Comparison of ENCODE assay signal across 14 cellular contexts in the genomic region with DNA sequence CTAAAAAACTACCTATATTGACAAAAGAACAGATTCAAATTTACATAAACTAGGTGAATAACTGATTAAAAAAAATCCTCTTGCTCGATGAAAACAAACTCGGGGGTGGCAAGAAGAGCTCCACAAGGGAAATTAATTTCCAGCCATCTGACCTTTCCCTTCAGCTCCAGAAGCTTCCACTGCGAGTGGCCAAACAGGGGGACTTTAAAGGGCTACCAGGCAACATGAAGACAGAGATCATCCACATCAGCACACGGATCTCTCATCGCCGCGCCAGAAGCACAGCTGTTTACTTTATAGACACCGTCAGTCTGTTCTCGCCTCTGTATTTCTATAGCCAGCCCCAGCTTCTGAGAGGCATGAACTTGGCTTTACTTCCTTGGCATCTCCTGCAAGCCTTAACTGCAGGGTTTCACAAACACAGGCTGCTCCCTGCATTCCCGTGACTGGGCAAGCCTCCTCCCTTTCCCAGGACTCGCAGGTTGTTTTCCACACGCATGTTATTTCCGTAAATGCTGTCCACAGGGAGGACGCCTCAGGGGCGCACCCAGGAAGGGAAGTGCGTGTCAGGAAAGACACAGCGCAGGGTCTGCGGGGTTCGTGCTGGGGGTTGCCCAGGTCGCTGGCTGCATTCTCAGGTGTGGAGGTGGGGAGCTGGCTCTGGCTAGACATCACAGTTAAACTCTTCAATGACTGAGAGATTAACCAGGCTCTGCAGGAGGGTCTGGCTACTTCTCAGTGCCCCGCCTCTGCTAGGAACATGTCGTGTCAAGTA.
DNase-seq lines count a peak whose midpoint lies in the region; ATAC-seq and TF ChIP-seq lines count a peak whose summit lies in the region.
"Had no signal": no experiment of that assay in that cellular context is flagged by ENCODE, and none has a peak within 500 bp of the region (broad histone marks: within the 10 kb centered on the region; RNA-seq: fewer than 3 reads in every experiment).

No MANE protein-coding gene starts in this region.

- peak overlapping the region; percentile 86 for H3K27ac ChIP-seq in epithelial cell of prostate

- H3K27ac Mint-ChIP-seq in activated CD8-positive, alpha-beta memory T cell treated with anti-CD3 and anti-CD28 coated beads, Interleukin-2, amount 10 ng/mL, durations not matched to agents 7 days and 5 days, result no peak overlapping the region
- H3K27ac Mint-ChIP-seq in osteocyte (ENCODE audit: unreplicated experiment), result peak overlapping the region; percentile 78

- no peaks in the 10 kb centered on the region for H3K36me3 Mint-ChIP-seq in activated CD8-positive, alpha-beta memory T cell treated with anti-CD3 and anti-CD28 coated beads, Interleukin-2, amount 10 ng/mL, durations not matched to agents 7 days and 5 days
- H3K36me3 Mint-ChIP-seq in osteocyte (ENCODE audit: unreplicated experiment), result peaks cover 22% of the 10 kb centered on the region

- CTCF ChIA-PET in activated CD8-positive, alpha-beta memory T cell treated with anti-CD3 and anti-CD28 coated beads, Interleukin-2, amount 10 ng/mL, durations not matched to agents 7 days and 5 days (lab: Charles Lee), result no interaction called here

- no peak overlapping the region for H3K4me3 Mint-ChIP-seq in activated CD8-positive, alpha-beta memory T cell treated with anti-CD3 and anti-CD28 coated beads, Interleukin-2, amount 10 ng/mL, durations not matched to agents 7 days and 5 days
- no peak overlapping the region for H3K4me3 Mint-ChIP-seq in osteocyte (ENCODE audit: unreplicated experiment)

- peak; percentile 39 for DNase-seq in activated CD8-positive, alpha-beta memory T cell treated with anti-CD3 and anti-CD28 coated beads, Interleukin-2, amount 10 ng/mL, durations not matched to agents 7 days and 5 days
- DNase-seq in activated CD8-positive, alpha-beta memory T cell treated with anti-CD3 and anti-CD28 coated beads, Interleukin-2, amount 50 U/mL, for 48 hours, result no peak
- DNase-seq in epithelial cell of prostate (ENCODE audit: low read depth, low spot score) (peak; percentile 66), osteocyte (ENCODE audit: extremely low spot score, unreplicated experiment) (no peak), NCI-H1930 (lab: John Stamatoyannopoulos, UW) (no peak), anterior cingulate cortex (lab: John Stamatoyannopoulos, UW) (no peak), NCI-H524 treated with DMSO at 0.1 percent for 48 hours (lab: John Stamatoyannopoulos, UW) (no peak), cortex of kidney (lab: John Stamatoyannopoulos, UW) (no peak)
- DNase-seq: activated T-cell treated with anti-CD3 and anti-CD28 coated beads, Interleukin-2, amount 50 U/mL, for 48 hours; NCI-H524; occipital lobe; SK-N-SH; stimulated activated CD4-positive, alpha-beta T cell treated with anti-CD3 and anti-CD28 coated beads, Interleukin-2, amount 100 ng/mL, for 48 hours had no signal

- no peaks in the 10 kb centered on the region for H3K27me3 Mint-ChIP-seq in activated CD8-positive, alpha-beta memory T cell treated with anti-CD3 and anti-CD28 coated beads, Interleukin-2, amount 10 ng/mL, durations not matched to agents 7 days and 5 days
- no peaks in the 10 kb centered on the region for H3K27me3 Mint-ChIP-seq in osteocyte (ENCODE audit: unreplicated experiment)

- H3K4me1 Mint-ChIP-seq in activated CD8-positive, alpha-beta memory T cell treated with anti-CD3 and anti-CD28 coated beads, Interleukin-2, amount 10 ng/mL, durations not matched to agents 7 days and 5 days, result no peaks in the 10 kb centered on the region
- peaks cover 53% of the 10 kb centered on the region for H3K4me1 Mint-ChIP-seq in osteocyte (ENCODE audit: unreplicated experiment)

- no peak for TF ChIP-seq CTCF in osteocyte (IDR thresholded peaks at IDR 0.05)

- ATAC-seq in activated CD8-positive, alpha-beta memory T cell treated with anti-CD3 and anti-CD28 coated beads, Interleukin-2, amount 10 ng/mL, durations not matched to agents 7 days and 5 days, result no peak
- ATAC-seq: activated CD4-positive, CD25-positive, alpha-beta regulatory T cell treated with anti-CD3 and anti-CD28 coated beads, Interleukin-2, amount 50 U/mL, for 24 hours had no signal

- no peaks in the 10 kb centered on the region for H3K9me3 Mint-ChIP-seq in activated CD8-positive, alpha-beta memory T cell treated with anti-CD3 and anti-CD28 coated beads, Interleukin-2, amount 10 ng/mL, durations not matched to agents 7 days and 5 days (ENCODE audit: low read depth)
- H3K9me3 Mint-ChIP-seq in osteocyte (ENCODE audit: unreplicated experiment), result no peaks in the 10 kb centered on the region

Comparison
In these comparisons a context has a peak if more than half of its experiments do, and no peak if none do; other contexts are left out.
1. DNase-seq: peak in activated CD8-positive, alpha-beta memory T cell treated with anti-CD3 and anti-CD28 coated beads, Interleukin-2, amount 10 ng/mL, durations not matched to agents 7 days and 5 days (single experiment) and epithelial cell of prostate (single experiment); none in activated CD8-positive, alpha-beta memory T cell treated with anti-CD3 and anti-CD28 coated beads, Interleukin-2, amount 50 U/mL, for 48 hours (single experiment), osteocyte (single experiment), NCI-H1930 (0 of 2), anterior cingulate cortex (0 of 58), NCI-H524 treated with DMSO at 0.1 percent for 48 hours (single experiment) and cortex of kidney (single experiment).